ENCODE assay signal across 8 cellular contexts in genomic region chr5:96875805-96876291, GRCh38. TPM values are rescaled to one million over a fixed set of nuclear protein-coding genes. Genes with fewer than 3 reads are reported as not detected.
DNase-seq lines count a peak whose midpoint lies in the region; ATAC-seq, FAIRE-seq and TF ChIP-seq lines count a peak whose summit lies in the region.

No MANE protein-coding gene starts in this region.

- RAD21 ChIA-PET in GM12878 (lab: Charles Lee; ENCODE audit: unreplicated experiment), result interaction anchor here (1.0 to 12.0 kb wide), 11 partner anchors 8 to 121 kb away, joined by 3 to 142 read pairs (median 14); partner anchors contain the start of gene ERAP1

- H3K23ac ChIP-seq in mesenchymal stem cell (ENCODE audit: low read length in 2 of 2), result no peak overlapping the region

- no peaks in the 10 kb centered on the region for H4K20me1 ChIP-seq in BLaER1
- no peaks in the 10 kb centered on the region for H4K20me1 ChIP-seq in PC-3 (ENCODE audit: low read length)
- H4K20me1 ChIP-seq in GM12878 (ENCODE audit: control insufficient read depth, insufficient read depth), result no peaks in the 10 kb centered on the region

- H2BK5ac ChIP-seq in mesenchymal stem cell (ENCODE audit: low read depth, low read length, poor library complexity, severe bottlenecking), result no peak overlapping the region

- H2AFZ ChIP-seq in PC-3 (ENCODE audit: low read length), result peak overlapping the region; percentile 97
- peak overlapping the region; percentile 89 for H2AFZ ChIP-seq in GM12878 (ENCODE audit: control insufficient read depth, low read depth, low read length)
- H2AFZ ChIP-seq in mesenchymal stem cell (ENCODE audit: low read depth, low read length), result peak overlapping the region; percentile 74

- BruUV-seq in PC-3 (replicated peaks; lab: Mats Ljungman, UMichigan) (no TSS peak), GM12878 (replicated peaks; lab: Mats Ljungman, UMichigan) (no TSS peak)

- H2AK5ac ChIP-seq in mesenchymal stem cell (ENCODE audit: low read length, severe bottlenecking), result peak overlapping the region; percentile 83

- TF ChIP-seq EP300 in GM12878 (IDR thresholded peaks at IDR 0.05; ENCODE audit: borderline replicate concordance in 1 of 2, control insufficient read depth in 1 of 2, low read depth in 2 of 2, low read length in 2 of 2), result no peak

- 0% methylated on average over 4 of the region's 4 CpGs for WGBS in GM12878 (ENCODE audit: insufficient coverage, insufficient replicate concordance, low lambda C conversion rate, missing lambda C conversion rate)
- WGBS in mesenchymal stem cell, result 30% methylated on average over 4 of the region's 4 CpGs

- H2BK15ac ChIP-seq in mesenchymal stem cell (ENCODE audit: low read depth, poor library complexity, severe bottlenecking), result no peak overlapping the region

- no peak for DNase-seq in PC-3
- DNase-seq in GM12878 (ENCODE audit: low read depth, low spot score), result no peak
- no peak for DNase-seq in mesenchymal stem cell
- DNase-seq in NCI-H1694 treated with DMSO at 0.1 percent for 48 hours (lab: John Stamatoyannopoulos, UW), result no peak
- no peak for DNase-seq in SKM-1 treated with dmso at 0.1 percent for 144 hours (lab: John Stamatoyannopoulos, UW; ENCODE audit: unreplicated experiment)
- DNase-seq in DMS79 (lab: John Stamatoyannopoulos, UW), result no peak

- intact Hi-C loops in PC-3 (cut with micrococcal nuclease) (loop anchor here (1.0 to 10.0 kb wide), 2 partner anchors 58 to 119 kb away; no protein-coding TSS in a partner anchor), GM12878 (cut with micrococcal nuclease; ENCODE audit: unreplicated experiment) (no loop called here)

- no peaks in the 10 kb centered on the region for H3K27me3 ChIP-seq in BLaER1
- no peaks in the 10 kb centered on the region for H3K27me3 ChIP-seq in PC-3 (ENCODE audit: low read length)
- no peaks in the 10 kb centered on the region for H3K27me3 ChIP-seq in GM12878 (replicated peaks in 1 of 2; ENCODE audit: control insufficient read depth in 2 of 2, insufficient read depth in 2 of 2, low read length in 1 of 2)
- no peaks in the 10 kb centered on the region for H3K27me3 ChIP-seq in mesenchymal stem cell (ENCODE audit: control insufficient read depth in 1 of 2, insufficient read depth in 1 of 2, low read length in 2 of 2)

- 0 out of 2 replicates have a peak, but pooled peaks cover 3% of the 10 kb centered on the region for H3K9me2 ChIP-seq in PC-3 (replicated peaks; ENCODE audit: low read length)

- H3K18ac ChIP-seq in mesenchymal stem cell (ENCODE audit: low read depth in 1 of 2, low read length in 2 of 2), result peak overlapping the region; percentile 8 to 31

- H3K79me1 ChIP-seq in mesenchymal stem cell (replicated peaks; ENCODE audit: low read length, poor library complexity, severe bottlenecking), result peaks cover 3% of the 10 kb centered on the region

- H3K4me2 ChIP-seq in BLaER1, result peak overlapping the region; percentile 80
- peak overlapping the region; percentile 89 for H3K4me2 ChIP-seq in PC-3 (ENCODE audit: low read length)
- H3K4me2 ChIP-seq in GM12878 (ENCODE audit: control insufficient read depth, insufficient read depth), result peak overlapping the region; percentile 96
- H3K4me2 ChIP-seq in mesenchymal stem cell (ENCODE audit: low read length, poor library complexity, severe bottlenecking), result peak overlapping the region; percentile 65

- peak; percentile 2 for ATAC-seq in GM21447 (IDR thresholded peaks at IDR 0.05; ENCODE audit: unreplicated experiment)
- ATAC-seq in PC-3, result peak; percentile 23
- peak; percentile 23 for ATAC-seq in GM12878

- H3K9ac ChIP-seq in BLaER1 (peak overlapping the region; percentile 88), PC-3 (ENCODE audit: low read length) (peak overlapping the region; percentile 70), GM12878 (ENCODE audit: control insufficient read depth, insufficient read depth, low read length) (peak overlapping the region; percentile 76), mesenchymal stem cell (ENCODE audit: low read length) (peak overlapping the region; percentile 93)

- peaks cover 17% of the 10 kb centered on the region for H3K36me3 ChIP-seq in BLaER1
- H3K36me3 ChIP-seq in PC-3 (ENCODE audit: low read depth, low read length), result no peaks in the 10 kb centered on the region
- H3K36me3 ChIP-seq in GM12878 (ENCODE audit: control insufficient read depth in 2 of 2, insufficient read depth in 2 of 2, low read length in 1 of 2), result peaks cover 0 to 7% of the 10 kb centered on the region in 2 experiments; a peak in 1 of 4 replicates
- peaks cover 0 to 12% of the 10 kb centered on the region in 2 experiments for H3K36me3 ChIP-seq in mesenchymal stem cell (ENCODE audit: control insufficient read depth in 1 of 2, insufficient read depth in 2 of 2, low read depth in 1 of 2, low read length in 2 of 2)

- no peak for TF ChIP-seq POLR2A in GM12878 (IDR thresholded peaks at IDR 0.05; ENCODE audit: low read depth, low read length)

- CTCF ChIA-PET in PC-3 (lab: Charles Lee) (interaction anchor here (0.6 kb wide), 1 partner anchor 267 kb away, joined by 4 read pairs; the partner anchor contains the start of gene LIX1), GM12878 (lab: Yijun Ruan, JAX) (interaction anchor here (0.5 to 4.1 kb wide), 7 partner anchors 9 to 916 kb away, joined by 3 to 22 read pairs (median 4); no protein-coding TSS in a partner anchor)

- peak overlapping the region; percentile 59 for H4K8ac ChIP-seq in mesenchymal stem cell (ENCODE audit: low read length)

- POLR2A ChIA-PET in PC-3 (lab: Charles Lee; ENCODE audit: unreplicated experiment), result interaction anchor here (0.6 kb wide), 2 partner anchors 52 to 1280 kb away, joined by 3 read pairs; no protein-coding TSS in a partner anchor
- POLR2A ChIA-PET in GM12878 (lab: Charles Lee), result interaction anchor here (1.0 to 3.3 kb wide), 11 partner anchors 9 to 97 kb away, joined by 3 to 25 read pairs (median 8); partner anchors contain the start of genes ERAP1 and LNPEP

- no peak overlapping the region for H4K91ac ChIP-seq in mesenchymal stem cell (ENCODE audit: low read length)

- H3K4me1 ChIP-seq in BLaER1 (peaks cover 28% of the 10 kb centered on the region), PC-3 (ENCODE audit: insufficient read depth, low read length) (peaks cover 21% of the 10 kb centered on the region), GM12878 (ENCODE audit: control insufficient read depth, insufficient read depth, low read length) (peaks cover 33% of the 10 kb centered on the region), mesenchymal stem cell (ENCODE audit: control insufficient read depth, insufficient read depth, low read depth, low read length) (peaks cover 2% of the 10 kb centered on the region)

- peak overlapping the region; percentile 87 for H3K27ac ChIP-seq in BLaER1
- H3K27ac ChIP-seq in PC-3 (ENCODE audit: low read length), result peak overlapping the region; percentile 42; the same call in 1 of the 2 replicates
- peak overlapping the region; percentile 86 for H3K27ac ChIP-seq in GM12878 (ENCODE audit: control insufficient read depth, insufficient read depth)
- peak overlapping the region; percentile 19 for H3K27ac ChIP-seq in mesenchymal stem cell (ENCODE audit: low read length, poor library complexity, severe bottlenecking)

- no peak overlapping the region for H3K14ac ChIP-seq in mesenchymal stem cell (ENCODE audit: low read length in 2 of 2)

- H3K4ac ChIP-seq in mesenchymal stem cell (ENCODE audit: low read depth in 1 of 2, low read length in 2 of 2), result peak overlapping the region; percentile 13

- in situ Hi-C loops in GM12878 (cut with MboI), result no loop called here

- peak overlapping the region; percentile 37 for H2BK120ac ChIP-seq in mesenchymal stem cell (ENCODE audit: low read depth, low read length)

- SMC1A ChIA-PET in GM12878 (lab: Charles Lee; ENCODE audit: uncharacterized antibody, unreplicated experiment), result interaction anchor here (0.6 to 10.5 kb wide), 19 partner anchors 7 to 124 kb away, joined by 3 to 169 read pairs (median 6); partner anchors contain the start of gene LNPEP

- TF ChIP-seq RAD21 in GM12878 (IDR thresholded peaks at IDR 0.05; ENCODE audit: insufficient read depth, low read depth, low read length), result no peak

- TF ChIP-seq CTCF in PC-3 (conservative IDR thresholded peaks at IDR 0.05; ENCODE audit: low read depth, low read length) (no peak), GM12878 (IDR thresholded peaks at IDR 0.05 in 2 of 3, conservative IDR thresholded peaks at IDR 0.05 in 1 of 3; ENCODE audit: control insufficient read depth in 2 of 3, extremely low read depth in 1 of 3, insufficient read depth in 1 of 3, low read depth in 3 of 3, low read length in 3 of 3) (no peak)

- no peaks in the 10 kb centered on the region for H3K79me2 ChIP-seq in PC-3 (ENCODE audit: low read length)
- peaks cover 49% of the 10 kb centered on the region for H3K79me2 ChIP-seq in GM12878 (ENCODE audit: control insufficient read depth, insufficient read depth, low read length)

- FAIRE-seq in GM12878 (lab: Jason Lieb, UNC), result no peak

- peak overlapping the region; percentile 28 to 66 for H2BK12ac ChIP-seq in mesenchymal stem cell (ENCODE audit: low read length in 2 of 2)

- no peaks in the 10 kb centered on the region for H3F3A ChIP-seq in PC-3 (ENCODE audit: low read length, unreplicated experiment)

- H3K4me3 ChIP-seq in BLaER1 (peak overlapping the region; percentile 81), PC-3 (ENCODE audit: low read length) (peak overlapping the region; percentile 83), GM12878 (peak overlapping the region; percentile 86), mesenchymal stem cell (ENCODE audit: insufficient read depth in 1 of 2, low read depth in 1 of 2, low read length in 2 of 2) (peak overlapping the region in 1 of 2 experiments; percentile 87)

- H3K9me3 ChIP-seq in BLaER1 (no peaks in the 10 kb centered on the region), PC-3 (ENCODE audit: low read length) (no peaks in the 10 kb centered on the region), GM12878 (replicated peaks; ENCODE audit: control insufficient read depth, insufficient read depth, low read length) (no peaks in the 10 kb centered on the region), mesenchymal stem cell (ENCODE audit: control insufficient read depth, low read length) (no peaks in the 10 kb centered on the region)

RNA-seq across cellular contexts. Expression of gene ERAP2, which starts 0.5 kb away (rescaled TPM):
- total RNA-seq in PC-3 (2014; rRNA removed) (9.6 and 12.0 TPM in 2 replicates), GM12878 (2014; rRNA removed) (12.0 and 16.5 TPM in 2 replicates), GM12878 (2014; rRNA removed; fragmentation: Illumina TruSeq; extraction: Trizol) (17.8 and 19.4 TPM in 2 replicates), GM12878 (2021) (11.2 and 12.3 TPM in 2 replicates)
- total RNA-seq in GM12878 (2013; cell fraction: nucleolus; rRNA removed), result 386 and 388 TPM in 2 replicates
- polyA plus RNA-seq in GM12878 (2011; ENCODE audit: low read depth), result 5.1 TPM
- polyA plus RNA-seq in GM12878 (2011; rRNA removed) (28.7 and 35.5 TPM in 2 replicates), GM12878 (2014; fragmentation: Illumina TruSeq; extraction: Trizol) (11.5 and 16.0 TPM in 2 replicates), GM12878 (2014; fragmentation: Nextera tagmentation; extraction: Ambion mirVana) (1 to 10 TPM; 4.0 to 4.3 TPM), GM12878 (2014; rRNA removed) (7.7 and 12.6 TPM in 2 replicates), GM12878 (2016; fragmentation: Nextera tagmentation; extraction: Ambion mirVana) (1 to 10 TPM; 7.6 to 9.5 TPM)
- polyA plus RNA-seq in GM12878 (2011; cell fraction: cytosol; rRNA removed), result 11.2 and 12.6 TPM in 2 replicates
- 38.6 and 38.7 TPM in 2 replicates for polyA plus RNA-seq in GM12878 (2011; cell fraction: nucleus; rRNA removed)
- 7.5 and 7.9 TPM in 2 replicates for polyA plus RNA-seq in GM12878 (2012)
- 56.5 and 63.2 TPM in 2 replicates for polyA minus RNA-seq in GM12878 (2011; rRNA and poly(A)+ RNA removed)
- 12.3 and 12.4 TPM in 2 replicates for polyA minus RNA-seq in GM12878 (2011; cell fraction: cytosol; rRNA and poly(A)+ RNA removed)
- polyA minus RNA-seq in GM12878 (2011; cell fraction: nucleus; rRNA and poly(A)+ RNA removed), result 89.2 and 126 TPM in 2 replicates
- 40.5 TPM for polyA plus RNA-seq in mesenchymal stem cell (2013, experiment 1 of 2)
- polyA plus RNA-seq in mesenchymal stem cell (2013, experiment 2 of 2), result 41.4 TPM

Comparison
In these comparisons a context has a peak if more than half of its experiments do, and no peak if none do; other contexts are left out.
1. H3K27ac ChIP-seq: peak in every context shown above with its lines; median percentile 87 in BLaER1; 86 in GM12878; 42 in PC-3; 19 in mesenchymal stem cell.